ENCODE assay signal across 23 cellular contexts in the genomic region with DNA sequence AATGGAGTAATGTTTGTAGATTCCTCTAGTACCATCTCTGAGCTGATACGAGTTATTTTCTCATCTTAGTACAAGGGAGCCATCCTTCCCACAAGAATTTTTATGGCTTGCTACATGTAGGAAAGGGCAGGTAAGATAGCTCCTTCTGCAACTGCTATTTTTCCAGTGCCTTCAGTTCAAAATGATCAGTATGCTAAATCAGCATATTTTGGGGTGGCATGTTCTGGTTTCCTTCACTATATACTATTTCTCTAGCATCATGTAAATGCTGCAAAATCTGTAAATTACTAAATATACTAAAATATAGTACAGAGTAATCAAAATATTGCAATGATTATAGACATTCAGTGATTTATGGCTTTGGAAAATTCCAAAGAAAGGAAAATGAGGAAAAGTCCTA.
A peak's percentile ranks its signal among the peaks of the same experiment; 100 is the strongest.
DNase-seq lines count a peak whose midpoint lies in the region; ATAC-seq, FAIRE-seq and TF ChIP-seq lines count a peak whose summit lies in the region.
"Had no signal": no experiment of that assay in that cellular context is flagged by ENCODE, and none has a peak within 500 bp of the region (broad histone marks: within the 10 kb centered on the region; RNA-seq: fewer than 3 reads in every experiment).

No MANE protein-coding gene starts in this region.

- no peak overlapping the region for H3K4me3 Mint-ChIP-seq in WTC11
- H3K4me3 Mint-ChIP-seq in activated naive CD8-positive, alpha-beta T cell treated with anti-CD3 and anti-CD28 coated beads, Interleukin-2, amount 50 U/mL, for 24 hours: no peak overlapping the region
- H3K4me3 Mint-ChIP-seq: B cell; CD4-positive, CD25-positive, alpha-beta regulatory T cell; CD8-positive, alpha-beta T cell; HFFc6 had no signal

- peak overlapping the region; percentile 46 for H2BK5ac ChIP-seq in IMR-90 (ENCODE audit: low read depth, low read length, poor library complexity, severe bottlenecking)

- no peak overlapping the region for H3K9ac ChIP-seq in IMR-90 (ENCODE audit: low read depth, low read length)
- H3K9ac ChIP-seq: BLaER1 had no signal

- POLR2A ChIA-PET in A549 (lab: Yijun Ruan, JAX) (no interaction called here), IMR-90 (lab: Charles Lee; ENCODE audit: unreplicated experiment) (no interaction called here), WTC11 (lab: Charles Lee) (no interaction called here)

- H3K4me3 ChIP-seq in A549: no peak overlapping the region
- H3K4me3 ChIP-seq in IMR-90 (ENCODE audit: insufficient read depth, low read depth, low read length): no peak overlapping the region
- H3K4me3 ChIP-seq: BLaER1, HAP-1 had no signal

- H3K27ac ChIP-seq in A549: no peak overlapping the region
- H3K27ac ChIP-seq in IMR-90 (ENCODE audit: insufficient read depth, low read length): no peak overlapping the region
- H3K27ac ChIP-seq: BLaER1, C4-2B had no signal

- H3K9me3 Mint-ChIP-seq in WTC11: no peaks in the 10 kb centered on the region
- H3K9me3 Mint-ChIP-seq in activated naive CD8-positive, alpha-beta T cell treated with anti-CD3 and anti-CD28 coated beads, Interleukin-2, amount 50 U/mL, for 24 hours: peaks cover 12% of the 10 kb centered on the region
- H3K9me3 Mint-ChIP-seq: HFFc6 had no signal

- peak overlapping the region; percentile 97 for H3K18ac ChIP-seq in IMR-90 (ENCODE audit: low read depth, low read length)

- H3K9me3 ChIP-seq in A549 (no peaks in the 10 kb centered on the region), IMR-90 (ENCODE audit: control insufficient read depth, insufficient read depth, low read length) (no peaks in the 10 kb centered on the region)
- H3K9me3 ChIP-seq: BLaER1, Caco-2, HAP-1 had no signal

- H4K20me1 ChIP-seq in IMR-90 (ENCODE audit: insufficient read depth, low read length): no peaks in the 10 kb centered on the region
- H4K20me1 ChIP-seq: BLaER1 had no signal

- no peak for TF ChIP-seq EP300 in A549 (IDR thresholded peaks at IDR 0.05)

- H3K36me3 ChIP-seq in IMR-90 (ENCODE audit: control insufficient read depth, insufficient read depth, low read length): no peaks in the 10 kb centered on the region
- H3K36me3 ChIP-seq: BLaER1, HAP-1 had no signal

- H3K27me3 ChIP-seq in IMR-90 (ENCODE audit: control insufficient read depth, insufficient read depth, low read length): no peaks in the 10 kb centered on the region
- H3K27me3 ChIP-seq: BLaER1 had no signal

- peak overlapping the region; percentile 90 for H4K5ac ChIP-seq in IMR-90 (ENCODE audit: low read depth, low read length)

- H4K91ac ChIP-seq in IMR-90 (ENCODE audit: insufficient read depth, low read depth, low read length): peak overlapping the region; percentile 89; the same call in 1 of the 2 replicates

- TF ChIP-seq CTCF in A549 (IDR thresholded peaks at IDR 0.05): no peak
- TF ChIP-seq CTCF in IMR-90 (conservative IDR thresholded peaks at IDR 0.05; ENCODE audit: low read depth, low read length): no peak
- no peak for TF ChIP-seq CTCF in WTC11 (IDR thresholded peaks at IDR 0.05)

- FAIRE-seq in A549 (lab: Jason Lieb, UNC): no peak
- FAIRE-seq: GM12891, GM18507, H54 had no signal

- H2AK5ac ChIP-seq in IMR-90 (ENCODE audit: low read depth, low read length): 0 out of 2 replicates have a peak overlapping the region, but pooled peaks have one; percentile 62

- H3K56ac ChIP-seq in IMR-90 (ENCODE audit: extremely low read depth, insufficient read depth, low read length): peak overlapping the region; percentile 25; the same call in 1 of the 2 replicates

- intact Hi-C loops in IMR-90 (cut with micrococcal nuclease): loop anchor here (5.0 to 10.0 kb wide), 4 partner anchors 113 to 2003 kb away; no protein-coding TSS in a partner anchor

- H3K4me1 ChIP-seq in A549 (no peaks in the 10 kb centered on the region), IMR-90 (ENCODE audit: control insufficient read depth, insufficient read depth, low read length) (peaks cover 15% of the 10 kb centered on the region)
- H3K4me1 ChIP-seq: BLaER1, Caco-2 had no signal

- H3K23ac ChIP-seq in IMR-90 (ENCODE audit: low read depth, low read length): peak overlapping the region; percentile 56

- H3K79me1 ChIP-seq in IMR-90 (ENCODE audit: low read depth in 1 of 2, low read length in 2 of 2): no peaks in the 10 kb centered on the region

- no peak for DNase-seq in A549 (ENCODE audit: low read depth in 1 of 2, low spot score in 1 of 2)
- no peak for DNase-seq in IMR-90
- peak; percentile 8 for DNase-seq in amniotic epithelial cell (ENCODE audit: low read depth)
- DNase-seq in inferior parietal cortex (ENCODE audit: extremely low spot score): peak; percentile 17
- DNase-seq in NCI-H82 treated with DMSO at 0.1 percent for 48 hours (lab: John Stamatoyannopoulos, UW; ENCODE audit: unreplicated experiment): no peak
- DNase-seq in WTC11 (ENCODE audit: low spot score): no peak
- no peak for DNase-seq in activated naive CD8-positive, alpha-beta T cell treated with anti-CD3 and anti-CD28 coated beads, Interleukin-2, amount 50 U/mL, for 24 hours
- DNase-seq: Caco-2; CD4-positive, CD25-positive, alpha-beta regulatory T cell; CD8-positive, alpha-beta T cell; DMS153; DMS79 treated with DMSO at 0.1 percent for 48 hours; GF-D8; GOT3; HFFc6 had no signal

- no peak for TF ChIP-seq RAD21 in A549 (conservative IDR thresholded peaks at IDR 0.05 in 1 of 2, IDR thresholded peaks at IDR 0.05 in 1 of 2)
- TF ChIP-seq RAD21 in IMR-90 (IDR thresholded peaks at IDR 0.05; ENCODE audit: low read length): no peak

- 11% methylated on average over 1 of the region's 1 CpG for WGBS in A549 (ENCODE audit: missing lambda C conversion rate)
- no CpG with 5 or more reads among the region's 1 CpG for WGBS in IMR-90 (ENCODE audit: extremely low coverage in 2 of 2, insufficient read length in 1 of 2), 2 experiments

- no peak overlapping the region for H2AK9ac ChIP-seq in IMR-90 (replicated peaks; ENCODE audit: low read depth, low read length, poor library complexity)

- no peak overlapping the region for H2AFZ ChIP-seq in IMR-90 (replicated peaks; ENCODE audit: low read length, poor library complexity)

- peak overlapping the region; percentile 100 for H2BK15ac ChIP-seq in IMR-90 (ENCODE audit: low read depth, low read length)

- ATAC-seq in A549 (no peak), IMR-90 (ENCODE audit: low read depth) (no peak), WTC11 (no peak)
- ATAC-seq in activated CD4-positive, CD25-positive, alpha-beta regulatory T cell treated with anti-CD3 and anti-CD28 coated beads, Interleukin-2, amount 50 U/mL, for 24 hours: no peak
- ATAC-seq in activated naive CD8-positive, alpha-beta T cell treated with anti-CD3 and anti-CD28 coated beads, Interleukin-2, amount 50 U/mL, for 24 hours: no peak
- ATAC-seq: CD8-positive, alpha-beta T cell had no signal

- no peaks in the 10 kb centered on the region; the same call in 1 of the 2 replicates for H3K9me1 ChIP-seq in IMR-90 (ENCODE audit: insufficient read depth, low read length)

- peak overlapping the region; percentile 68 to 83 for H4K8ac ChIP-seq in IMR-90 (ENCODE audit: low read depth in 2 of 2, low read length in 2 of 2)

- TF ChIP-seq POLR2A in A549 (IDR thresholded peaks at IDR 0.05; ENCODE audit: low read length) (no peak), IMR-90 (IDR thresholded peaks at IDR 0.05; ENCODE audit: low read depth, low read length) (no peak)

- no peaks in the 10 kb centered on the region for H3K27me3 Mint-ChIP-seq in WTC11 (ENCODE audit: low read depth)
- no peaks in the 10 kb centered on the region for H3K27me3 Mint-ChIP-seq in activated naive CD8-positive, alpha-beta T cell treated with anti-CD3 and anti-CD28 coated beads, Interleukin-2, amount 50 U/mL, for 24 hours
- H3K27me3 Mint-ChIP-seq: B cell; CD4-positive, CD25-positive, alpha-beta regulatory T cell had no signal

- BruUV-seq in IMR-90 (replicated peaks; lab: Mats Ljungman, UMichigan): no TSS peak

- peak overlapping the region; percentile 55; the same call in 1 of the 2 replicates for H3K14ac ChIP-seq in IMR-90 (replicated peaks; ENCODE audit: low read depth, low read length)

- peak overlapping the region; percentile 88 for H2BK20ac ChIP-seq in IMR-90 (ENCODE audit: low read depth, low read length)

- in situ Hi-C loops in IMR-90 (cut with MboI; ENCODE audit: low sequenced_read_pairs): no loop called here

- H2BK120ac ChIP-seq in IMR-90 (ENCODE audit: low read depth, low read length): peak overlapping the region; percentile 92

- dilution Hi-C loops in IMR-90 (cut with HindIII; ENCODE audit: low sequenced_read_pairs, unreplicated experiment): no loop called here

- peaks cover 3% of the 10 kb centered on the region; the same call in 1 of the 2 replicates for H3K4me1 Mint-ChIP-seq in WTC11
- no peaks in the 10 kb centered on the region for H3K4me1 Mint-ChIP-seq in activated naive CD8-positive, alpha-beta T cell treated with anti-CD3 and anti-CD28 coated beads, Interleukin-2, amount 50 U/mL, for 24 hours
- H3K4me1 Mint-ChIP-seq: B cell; CD4-positive, CD25-positive, alpha-beta regulatory T cell had no signal

- CTCF ChIA-PET in A549 (lab: Yijun Ruan, JAX): no interaction called here
- CTCF ChIA-PET in IMR-90 (lab: Yijun Ruan, JAX): no interaction called here
- CTCF ChIA-PET in WTC11 (lab: Charles Lee): no interaction called here

- no peak overlapping the region for H3K27ac Mint-ChIP-seq in WTC11
- H3K27ac Mint-ChIP-seq in activated naive CD8-positive, alpha-beta T cell treated with anti-CD3 and anti-CD28 coated beads, Interleukin-2, amount 50 U/mL, for 24 hours: no peak overlapping the region
- H3K27ac Mint-ChIP-seq: B cell; CD4-positive, CD25-positive, alpha-beta regulatory T cell; CD8-positive, alpha-beta T cell; HFFc6 had no signal

- H3K4me2 ChIP-seq in A549: no peak overlapping the region
- no peak overlapping the region for H3K4me2 ChIP-seq in IMR-90 (ENCODE audit: low read depth, low read length)
- H3K4me2 ChIP-seq: BLaER1 had no signal

- H3K36me3 Mint-ChIP-seq in WTC11: no peaks in the 10 kb centered on the region
- no peaks in the 10 kb centered on the region for H3K36me3 Mint-ChIP-seq in activated naive CD8-positive, alpha-beta T cell treated with anti-CD3 and anti-CD28 coated beads, Interleukin-2, amount 50 U/mL, for 24 hours (ENCODE audit: low read depth)
- H3K36me3 Mint-ChIP-seq: CD4-positive, CD25-positive, alpha-beta regulatory T cell; CD8-positive, alpha-beta T cell had no signal

- peak overlapping the region; percentile 52; the same call in 1 of the 2 replicates for H3K4ac ChIP-seq in IMR-90 (ENCODE audit: low read depth, low read length)

TF ChIP-seq in A549, 52 proteins besides CTCF, POLR2A, EP300 and RAD21 (continues in another document):
- TF ChIP-seq TFCP2L1 (CRISPR knock-in tag; IDR thresholded peaks at IDR 0.05): no peak

TF ChIP-seq in IMR-90, 13 proteins besides CTCF, POLR2A, EP300 and RAD21 (continues in another document):
- no peak for TF ChIP-seq MXI1 (IDR thresholded peaks at IDR 0.05; ENCODE audit: borderline replicate concordance, low read depth, low read length)
- TF ChIP-seq MAZ (IDR thresholded peaks at IDR 0.05; ENCODE audit: borderline replicate concordance, low read depth, low read length): no peak
- TF ChIP-seq MAFK (IDR thresholded peaks at IDR 0.05; ENCODE audit: low read depth, low read length): peak; percentile 84

TF ChIP-seq in WTC11, 78 proteins besides CTCF, POLR2A, EP300 and RAD21 (continues in another document):
- TF ChIP-seq PRRX2 (CRISPR knock-in tag; IDR thresholded peaks at IDR 0.05) (no peak), ESRRA (CRISPR knock-in tag; IDR thresholded peaks at IDR 0.05; ENCODE audit: borderline replicate concordance) (no peak), ZNF138 (CRISPR knock-in tag; conservative IDR thresholded peaks at IDR 0.05) (no peak), ELF4 (CRISPR knock-in tag; IDR thresholded peaks at IDR 0.05; ENCODE audit: low read depth) (no peak)

Comparison
In these comparisons a context has a peak if more than half of its experiments do, and no peak if none do; other contexts are left out.
1. DNase-seq: peak in amniotic epithelial cell (single experiment) and inferior parietal cortex (single experiment); none in A549 (0 of 2), IMR-90 (single experiment), NCI-H82 treated with DMSO at 0.1 percent for 48 hours (single experiment), WTC11 (single experiment) and activated naive CD8-positive, alpha-beta T cell treated with anti-CD3 and anti-CD28 coated beads, Interleukin-2, amount 50 U/mL, for 24 hours (single experiment).